In genomic region chr12:44668443-44668842, GRCh38 we compare ENCODE assay signal across 28 cellular contexts.
"Had no signal": no experiment of that assay in that cellular context is flagged by ENCODE, and none has a peak within 500 bp of the region (broad histone marks: within the 10 kb centered on the region; RNA-seq: fewer than 3 reads in every experiment).

No MANE protein-coding gene starts in this region.

- H3K9me3 ChIP-seq: lower lobe of right lung, pancreas, prostate gland, vagina had no signal

- H3K4me3 ChIP-seq: left lung, lower lobe of right lung, pancreas, prostate gland, tibial nerve, vagina had no signal

- H3K9me3 Mint-ChIP-seq: type B pancreatic cell had no signal

- H3K27ac Mint-ChIP-seq: immature natural killer cell; natural killer cell; nephron progenitor cell; stimulated activated memory B cell treated with anti-CD40 and anti-IgM and Interleukin-4, amounts not matched to agents 10 μg/mL and 1 μg/mL and 100 μg/mL, for 72 hours; type B pancreatic cell had no signal

- H3K4me1 ChIP-seq: left lung, lower lobe of right lung, pancreas, prostate gland, tibial nerve, vagina had no signal

- H3K4me3 Mint-ChIP-seq: immature natural killer cell; natural killer cell; nephron progenitor cell; stimulated activated memory B cell treated with anti-CD40 and anti-IgM and Interleukin-4, amounts not matched to agents 10 μg/mL and 1 μg/mL and 100 μg/mL, for 72 hours; stimulated activated naive CD8-positive, alpha-beta T cell treated with anti-CD3 and anti-CD28 coated beads, Interleukin-15, amount 100 ng/mL, for 72 hours; type B pancreatic cell had no signal

- DNase-seq: hypothalamus; immature natural killer cell; kidney; left colon; left lung; lower lobe of right lung; mammary epithelial cell; mesenchymal stem cell; natural killer cell; nephron progenitor cell; nucleus accumbens; retina; right cardiac atrium; small intestine; stimulated activated CD4-positive, alpha-beta T cell treated with anti-CD3 and anti-CD28 coated beads, Interleukin-1b, Interleukin-23, amount 100 ng/mL, for 48 hours; stimulated activated CD4-positive, alpha-beta T cell treated with anti-CD3 and anti-CD28 coated beads, Interleukin-2, amount 100 ng/mL, for 48 hours; stimulated activated CD4-positive, alpha-beta T cell treated with anti-CD3 and anti-CD28 coated beads, Interleukin-4, amount 100 ng/mL, for 4 hours; stimulated activated CD8-positive, alpha-beta memory T cell treated with anti-CD3 and anti-CD28 coated beads, Interleukin-4, amount 100 ng/mL, for 48 hours; stimulated activated naive CD4-positive, alpha-beta T cell treated with Interleukin-2 at 50 U/mL for 16 hours; stimulated activated naive CD8-positive, alpha-beta T cell treated with anti-CD3 and anti-CD28 coated beads, Interleukin-15, amount 100 ng/mL, for 72 hours; substantia nigra had no signal

- H3K4me1 Mint-ChIP-seq: immature natural killer cell; natural killer cell; nephron progenitor cell; stimulated activated memory B cell treated with anti-CD40 and anti-IgM and Interleukin-4, amounts not matched to agents 10 μg/mL and 1 μg/mL and 100 μg/mL, for 72 hours had no signal

- H3K27me3 ChIP-seq: left lung, pancreas, tibial nerve, vagina had no signal

- H3K36me3 ChIP-seq: left lung, lower lobe of right lung, pancreas, prostate gland, tibial nerve, vagina had no signal

- H3K27me3 Mint-ChIP-seq: stimulated activated memory B cell treated with anti-CD40 and anti-IgM and Interleukin-4, amounts not matched to agents 10 μg/mL and 1 μg/mL and 100 μg/mL, for 72 hours; stimulated activated naive CD8-positive, alpha-beta T cell treated with anti-CD3 and anti-CD28 coated beads, Interleukin-15, amount 100 ng/mL, for 72 hours; type B pancreatic cell had no signal

- H3K36me3 Mint-ChIP-seq: immature natural killer cell; natural killer cell; stimulated activated memory B cell treated with anti-CD40 and anti-IgM and Interleukin-4, amounts not matched to agents 10 μg/mL and 1 μg/mL and 100 μg/mL, for 72 hours; type B pancreatic cell had no signal

- H3K27ac ChIP-seq: left lung, lower lobe of right lung, pancreas, prostate gland, tibial nerve, vagina had no signal

- ATAC-seq: left colon; left lung; lower lobe of right lung; natural killer cell; pancreas; right cardiac atrium; sciatic nerve; stimulated activated memory B cell treated with anti-CD40 and anti-IgM and Interleukin-4, amounts not matched to agents 10 μg/mL and 1 μg/mL and 100 μg/mL, for 72 hours; stimulated activated naive CD8-positive, alpha-beta T cell treated with anti-CD3 and anti-CD28 coated beads, Interleukin-15, amount 100 ng/mL, for 72 hours had no signal
